ENCODE assay signal across 9 cellular contexts in the genomic region with DNA sequence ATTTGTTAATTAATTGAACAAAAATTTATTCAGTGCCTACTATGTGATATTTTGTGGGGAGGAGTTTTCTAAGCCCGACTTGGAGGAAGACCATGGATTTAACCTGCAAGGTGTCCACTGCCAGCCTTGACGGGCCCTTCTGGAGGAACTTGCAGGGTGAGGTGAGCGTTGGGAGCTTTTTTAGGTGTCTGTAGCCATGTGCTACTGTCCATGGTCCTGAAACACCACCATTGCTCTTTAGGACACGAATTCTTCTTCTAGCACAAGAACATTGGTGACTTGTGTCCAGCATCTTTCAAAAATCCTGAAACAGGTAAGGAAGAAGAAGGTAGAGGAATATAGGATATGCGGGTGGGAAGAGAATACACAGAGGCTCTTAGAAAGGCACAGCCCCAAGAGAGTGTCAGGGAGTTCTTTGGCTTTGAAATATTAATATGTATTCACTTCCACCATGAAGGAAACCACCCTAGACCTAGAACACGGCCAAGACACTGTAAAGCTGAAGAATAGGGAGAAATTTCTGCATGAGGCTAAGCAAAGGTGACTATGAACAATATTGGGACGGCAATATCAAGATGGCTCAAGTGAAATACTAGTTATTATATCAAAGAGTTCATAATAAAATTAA. TPM values are rescaled to one million over a fixed set of nuclear protein-coding genes. Genes with fewer than 3 reads are reported as not detected.
DNase-seq lines count a peak whose midpoint lies in the region; ATAC-seq and TF ChIP-seq lines count a peak whose summit lies in the region.
"Had no signal": no experiment of that assay in that cellular context is flagged by ENCODE, and none has a peak within 500 bp of the region (broad histone marks: within the 10 kb centered on the region; RNA-seq: fewer than 3 reads in every experiment).

No MANE protein-coding gene starts in this region.

- H3K4me1 Mint-ChIP-seq in progenitor cell of endocrine pancreas (ENCODE audit: low read depth): no peaks in the 10 kb centered on the region

- no peak overlapping the region for H3K27ac Mint-ChIP-seq in progenitor cell of endocrine pancreas

- no peaks in the 10 kb centered on the region for H3K36me3 Mint-ChIP-seq in progenitor cell of endocrine pancreas (ENCODE audit: insufficient read depth)

- H3K4me3 ChIP-seq in coronary artery: no peak overlapping the region
- H3K4me3 ChIP-seq: BLaER1 had no signal

- DNase-seq in activated CD4-positive, alpha-beta T cell treated with anti-CD3 and anti-CD28 coated beads for 24 hours (ENCODE audit: low read depth in 2 of 2): peak; percentile 6 to 10
- DNase-seq in activated CD4-positive, alpha-beta T cell treated with anti-CD3 and anti-CD28 coated beads for 1 hour: no peak
- DNase-seq in dermis microvascular lymphatic vessel endothelial cell (ENCODE audit: low read depth in 2 of 2) (peak; percentile 31 to 69), progenitor cell of endocrine pancreas (ENCODE audit: low spot score, unreplicated experiment) (peak; percentile 50), coronary artery (ENCODE audit: low spot score) (no peak)

- no peak overlapping the region for H3K4me3 Mint-ChIP-seq in progenitor cell of endocrine pancreas (ENCODE audit: low read depth)

- peaks cover 13% of the 10 kb centered on the region for H3K27me3 Mint-ChIP-seq in progenitor cell of endocrine pancreas

- H3K9me3 Mint-ChIP-seq in progenitor cell of endocrine pancreas (ENCODE audit: low read depth): no peaks in the 10 kb centered on the region

- H3K27ac ChIP-seq in coronary artery: no peak overlapping the region
- H3K27ac ChIP-seq: BLaER1 had no signal

- ATAC-seq in SK-N-SH treated with all-trans-retinoic acid at 6 μM for 48 hours (peak; percentile 65), HG02981 (IDR thresholded peaks at IDR 0.05; ENCODE audit: unreplicated experiment) (no peak), GM18909 (IDR thresholded peaks at IDR 0.05; ENCODE audit: poor library complexity, unreplicated experiment) (no peak)

- TF ChIP-seq CTCF in progenitor cell of endocrine pancreas (IDR thresholded peaks at IDR 0.05; ENCODE audit: unreplicated experiment) (no peak), coronary artery (IDR thresholded peaks at IDR 0.05) (no peak)

TF ChIP-seq in SK-N-SH treated with all-trans-retinoic acid at 6 μM for 48 hours, 23 proteins besides CTCF, POLR2A, EP300 and RAD21:
- TF ChIP-seq SNAI2 (CRISPR knock-in tag; IDR thresholded peaks at IDR 0.05) (peak; percentile 73; the same call in 1 of the 2 replicates), ZNF70 (CRISPR knock-in tag; IDR thresholded peaks at IDR 0.05) (no peak), TOX (CRISPR knock-in tag; IDR thresholded peaks at IDR 0.05; ENCODE audit: borderline replicate concordance) (no peak), BACH2 (CRISPR knock-in tag; IDR thresholded peaks at IDR 0.05; ENCODE audit: borderline replicate concordance) (no peak), ISL1 (CRISPR knock-in tag; IDR thresholded peaks at IDR 0.05) (0 out of 2 replicates have a peak, but pooled peaks have one; percentile 20), TSHZ2 (CRISPR knock-in tag; IDR thresholded peaks at IDR 0.05) (no peak), PPARA (CRISPR knock-in tag; IDR thresholded peaks at IDR 0.05; ENCODE audit: borderline replicate concordance) (no peak), CSDC2 (CRISPR knock-in tag; IDR thresholded peaks at IDR 0.05) (peak; percentile 68; the same call in 1 of the 2 replicates)

RNA-seq across cellular contexts. Expression of gene OR4D1, which starts 27.9 kb away (rescaled TPM):
- total RNA-seq in dermis microvascular lymphatic vessel endothelial cell (not detected in 2 replicates), progenitor cell of endocrine pancreas (not detected in 2 replicates)

RNA-seq across cellular contexts. Expression of gene DYNLL2, which starts 37.1 kb away (rescaled TPM):
- total RNA-seq in dermis microvascular lymphatic vessel endothelial cell: 10.1 and 10.9 TPM in 2 replicates
- total RNA-seq in progenitor cell of endocrine pancreas: 50.9 and 51.6 TPM in 2 replicates

RNA-seq across cellular contexts. Expression of gene OR4D2, which starts 46.5 kb away (rescaled TPM):
- total RNA-seq in dermis microvascular lymphatic vessel endothelial cell (not detected in 2 replicates), progenitor cell of endocrine pancreas (not detected in 2 replicates)

Comparison
In these comparisons a context has a peak if more than half of its experiments do, and no peak if none do; other contexts are left out.
1. DNase-seq: peak in activated CD4-positive, alpha-beta T cell treated with anti-CD3 and anti-CD28 coated beads for 24 hours (2 of 2), dermis microvascular lymphatic vessel endothelial cell (2 of 2) and progenitor cell of endocrine pancreas (single experiment); none in activated CD4-positive, alpha-beta T cell treated with anti-CD3 and anti-CD28 coated beads for 1 hour (single experiment) and coronary artery (single experiment).